2 cellular contexts compared by ENCODE assay signal in genomic region chr20:46550441-46550840, GRCh38.
TF ChIP-seq lines count a peak whose summit lies in the region.

Gene OCSTAMP (minus strand): TSS chr20:46550654. CDS start chr20:46550560, 94 bp downstream.

TF ChIP-seq in GM12891, 5 proteins besides CTCF, POLR2A, EP300 and RAD21:
- TF ChIP-seq PAX5 (IDR thresholded peaks at IDR 0.05; ENCODE audit: insufficient read depth, low read length, severe bottlenecking): no peak
- TF ChIP-seq POU2F2 (IDR thresholded peaks at IDR 0.05; ENCODE audit: low read depth, low read length): no peak
- TF ChIP-seq SPI1 (IDR thresholded peaks at IDR 0.05; ENCODE audit: low read depth, low read length): peak; percentile 45
TF ChIP-seq in GM12891: peak in this region for 1.

TF ChIP-seq in K562, 482 proteins besides CTCF, POLR2A, EP300 and RAD21:
- peak; percentile 67; the same call in 1 of the 2 replicates for TF ChIP-seq SPI1 (IDR thresholded peaks at IDR 0.05; ENCODE audit: borderline replicate concordance, low read depth, low read length)
- TF ChIP-seq ZC3H11A (IDR thresholded peaks at IDR 0.05; ENCODE audit: low read depth, low read length): no peak
